8 cellular contexts compared by ENCODE assay signal in genomic region chr22:45502215-45503070, GRCh38. TPM values are rescaled to one million over a fixed set of nuclear protein-coding genes. Genes with fewer than 3 reads are reported as not detected.
DNase-seq lines count a peak whose midpoint lies in the region; ATAC-seq and TF ChIP-seq lines count a peak whose summit lies in the region.

TSS of gene FBLN1 (plus strand) at chr22:45502883. CDS start at chr22:45502986, 103 bp downstream.

- no peaks in the 10 kb centered on the region; the same call in 1 of the 2 replicates for H3K27me3 Mint-ChIP-seq in WTC11 (ENCODE audit: low read depth)

- H3K27ac ChIP-seq in left ventricle myocardium inferior (replicated peaks) (peak within 1 kb of the TSS; percentile 86), psoas muscle (no peak within 1 kb of the TSS)

- peak; percentile 24 for DNase-seq in NCI-H1436 (lab: John Stamatoyannopoulos, UW)
- DNase-seq in NCI-H1436 treated with DMSO at 0.1 percent for 48 hours (lab: John Stamatoyannopoulos, UW): no peak
- DNase-seq in WTC11 (ENCODE audit: low spot score): peak; percentile 74
- DNase-seq in left ventricle myocardium inferior: peak; percentile 65
- DNase-seq in psoas muscle: peak; percentile 62 to 67

- 4 to 17% (median 5%) methylated on average over 36 to 91 of the region's 91 CpGs for WGBS in psoas muscle, 3 donors

- intact Hi-C loops in left ventricle myocardium inferior (cut with micrococcal nuclease): no loop called here
- intact Hi-C loops in psoas muscle (cut with DNase I): no loop called here

- H3K36me3 Mint-ChIP-seq in WTC11: peaks cover 2% of the 10 kb centered on the region; the same call in 1 of the 2 replicates

- no peaks in the 10 kb centered on the region for H3K9me3 Mint-ChIP-seq in WTC11

- peaks cover 48% of the 10 kb centered on the region for H3K4me1 Mint-ChIP-seq in WTC11

- peak; percentile 51 for ATAC-seq in WTC11
- ATAC-seq in psoas muscle: peak; percentile 30 to 49 (median 40)
- ATAC-seq in GM21717 (IDR thresholded peaks at IDR 0.05; ENCODE audit: unreplicated experiment): no peak
- no peak for ATAC-seq in GM18907 (IDR thresholded peaks at IDR 0.05; ENCODE audit: unreplicated experiment)
- no peak for ATAC-seq in HG02870 (IDR thresholded peaks at IDR 0.05; ENCODE audit: unreplicated experiment)

- TF ChIP-seq CTCF in WTC11 (IDR thresholded peaks at IDR 0.05): no peak
- no peak for TF ChIP-seq CTCF in left ventricle myocardium inferior (IDR thresholded peaks at IDR 0.05; ENCODE audit: borderline replicate concordance)
- TF ChIP-seq CTCF in psoas muscle (IDR thresholded peaks at IDR 0.05): no peak

- H3K27ac Mint-ChIP-seq in WTC11: peak within 1 kb of the TSS; percentile 98

- peak within 1 kb of the TSS; percentile 71 for H3K4me3 ChIP-seq in left ventricle myocardium inferior
- peak within 1 kb of the TSS; percentile 58 for H3K4me3 ChIP-seq in psoas muscle

- no peaks in the 10 kb centered on the region for H3K36me3 ChIP-seq in left ventricle myocardium inferior
- no peaks in the 10 kb centered on the region for H3K36me3 ChIP-seq in psoas muscle (ENCODE audit: insufficient read depth in 1 of 2, low read depth in 1 of 2)

- POLR2A ChIA-PET in WTC11 (lab: Charles Lee): interaction anchor here (1.0 kb wide), 1 partner anchor 29 kb away, joined by 4 read pairs; no protein-coding TSS in a partner anchor

- CTCF ChIA-PET in WTC11 (lab: Charles Lee): interaction anchor here (1.3 kb wide), 1 partner anchor 32 kb away, joined by 5 read pairs; no protein-coding TSS in a partner anchor

- H3K4me1 ChIP-seq in left ventricle myocardium inferior (peaks cover 52% of the 10 kb centered on the region), psoas muscle (no peaks in the 10 kb centered on the region)

- H3K27me3 ChIP-seq in left ventricle myocardium inferior (ENCODE audit: low read depth) (peaks cover 65% of the 10 kb centered on the region), psoas muscle (ENCODE audit: insufficient read depth in 3 of 3, low read length in 2 of 3) (peaks cover 0 to 56% (median 20%) of the 10 kb centered on the region in 3 donors)

- H3K4me3 Mint-ChIP-seq in WTC11: peak within 1 kb of the TSS; percentile 89

- H3K9me3 ChIP-seq in left ventricle myocardium inferior (replicated peaks) (no peaks in the 10 kb centered on the region), psoas muscle (no peaks in the 10 kb centered on the region)

TF ChIP-seq in WTC11, 78 proteins besides CTCF, POLR2A, EP300 and RAD21:
- TF ChIP-seq ZNF423 (CRISPR knock-in tag; IDR thresholded peaks at IDR 0.05): peak; percentile 82
- TF ChIP-seq CREM (CRISPR knock-in tag; IDR thresholded peaks at IDR 0.05): 0 out of 2 replicates have a peak, but pooled peaks have one; percentile 30
- TF ChIP-seq ZBTB43 (CRISPR knock-in tag; IDR thresholded peaks at IDR 0.05): peak; percentile 78; the same call in 1 of the 2 replicates
- 0 out of 2 replicates have a peak, but pooled peaks have one; percentile 21 for TF ChIP-seq CREB1 (CRISPR knock-in tag; IDR thresholded peaks at IDR 0.05)
- TF ChIP-seq ZNF263 (CRISPR knock-in tag; IDR thresholded peaks at IDR 0.05; ENCODE audit: low read depth): no peak
- peak; percentile 84 for TF ChIP-seq SP1 (CRISPR knock-in tag; conservative IDR thresholded peaks at IDR 0.05)
- no peak; the same call in 1 of the 2 replicates for TF ChIP-seq SMAD3 (CRISPR knock-in tag; IDR thresholded peaks at IDR 0.05; ENCODE audit: borderline replicate concordance)
- no peak for TF ChIP-seq ATF1 (CRISPR knock-in tag; IDR thresholded peaks at IDR 0.05)
- TF ChIP-seq PRRX2 (CRISPR knock-in tag; IDR thresholded peaks at IDR 0.05): no peak
- 0 out of 2 replicates have a peak, but pooled peaks have one; percentile 24 for TF ChIP-seq TEAD1 (CRISPR knock-in tag; IDR thresholded peaks at IDR 0.05)
- 0 out of 2 replicates have a peak, but pooled peaks have one; percentile 27 for TF ChIP-seq NFE2L1 (CRISPR knock-in tag; IDR thresholded peaks at IDR 0.05)
- TF ChIP-seq MXD4 (CRISPR knock-in tag; IDR thresholded peaks at IDR 0.05; ENCODE audit: borderline replicate concordance): no peak
- TF ChIP-seq ZMAT4 (CRISPR knock-in tag; IDR thresholded peaks at IDR 0.05): no peak

RNA-seq across cellular contexts. Expression of gene FBLN1, which starts in this region (rescaled TPM):
- total RNA-seq in WTC11 (2021) (183 to 219 TPM (median 217 TPM) in 3 replicates), left ventricle myocardium inferior (82.8 TPM), psoas muscle (10 to 100 TPM; 19.3 to 95.7 (median 29.3) TPM)
- polyA plus RNA-seq in psoas muscle: 10 to 100 TPM; 10.5 to 14.0 (median 12.0) TPM

Comparison
In these comparisons a context has a peak if more than half of its experiments do, and no peak if none do; other contexts are left out.
1. ATAC-seq: peak in WTC11 (single experiment) and psoas muscle (4 of 4); none in GM21717 (single experiment), GM18907 (single experiment) and HG02870 (single experiment).